In the genomic region with DNA sequence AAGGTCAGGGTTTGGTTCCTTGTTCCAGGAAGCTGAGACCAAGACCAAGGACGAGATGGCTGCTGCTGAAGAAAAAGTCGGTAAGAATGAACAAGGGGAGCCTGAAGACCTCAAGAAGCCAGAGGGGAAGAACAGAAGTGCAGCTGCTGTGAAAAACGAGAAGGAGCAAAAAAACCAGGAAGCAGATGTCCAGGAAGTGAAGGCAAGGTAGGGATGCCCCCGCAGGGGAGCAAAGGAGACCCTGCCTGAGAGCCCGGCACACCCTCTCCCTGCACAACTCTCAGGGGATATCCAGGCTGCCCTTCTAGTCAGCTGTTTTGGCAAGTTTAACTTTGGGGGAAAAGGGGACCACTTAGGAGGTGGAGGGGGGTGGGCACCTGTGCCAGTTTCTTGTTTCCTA, we compare ENCODE assay signal across 22 cellular contexts. TPM values are rescaled to one million over a fixed set of nuclear protein-coding genes. Genes with fewer than 3 reads are reported as not detected.
DNase-seq lines count a peak whose midpoint lies in the region; ATAC-seq, FAIRE-seq and TF ChIP-seq lines count a peak whose summit lies in the region.
"Had no signal": no experiment of that assay in that cellular context is flagged by ENCODE, and none has a peak within 500 bp of the region (broad histone marks: within the 10 kb centered on the region; RNA-seq: fewer than 3 reads in every experiment).

No MANE protein-coding gene starts in this region.

- intact Hi-C loops in naive thymus-derived CD4-positive, alpha-beta T cell (cut with micrococcal nuclease): no loop called here
- intact Hi-C loops in Calu3 (cut with micrococcal nuclease; ENCODE audit: unreplicated experiment): no loop called here

- peaks cover 57% of the 10 kb centered on the region for H3K36me3 Mint-ChIP-seq in T-helper 1 cell treated with Interleukin-12 subunit alpha and Interleukin-12 subunit beta and Interleukin-4 antibody, amounts not matched to agents 30 μg/mL and 1 μg/mL, for 36 hours (ENCODE audit: low read depth)
- H3K36me3 Mint-ChIP-seq in activated CD4-positive, alpha-beta memory T cell treated with anti-CD3 and anti-CD28 coated beads, Interleukin-2, amount 10 ng/mL, durations not matched to agents 7 days and 5 days (ENCODE audit: low read depth): peaks cover 84% of the 10 kb centered on the region
- H3K36me3 Mint-ChIP-seq in naive thymus-derived CD4-positive, alpha-beta T cell: peaks cover 4 to 39% (median 25%) of the 10 kb centered on the region in 5 donors
- H3K36me3 Mint-ChIP-seq in Calu3 (ENCODE audit: insufficient read depth, unreplicated experiment): peaks cover 67% of the 10 kb centered on the region

- TF ChIP-seq POLR2A in GM12891 (IDR thresholded peaks at IDR 0.05; ENCODE audit: low read depth, low read length): no peak

- no peaks in the 10 kb centered on the region for H3K27me3 Mint-ChIP-seq in T-helper 1 cell treated with Interleukin-12 subunit alpha and Interleukin-12 subunit beta and Interleukin-4 antibody, amounts not matched to agents 30 μg/mL and 1 μg/mL, for 36 hours (ENCODE audit: low read depth)
- no peaks in the 10 kb centered on the region for H3K27me3 Mint-ChIP-seq in activated CD4-positive, alpha-beta memory T cell treated with anti-CD3 and anti-CD28 coated beads, Interleukin-2, amount 10 ng/mL, durations not matched to agents 7 days and 5 days
- H3K27me3 Mint-ChIP-seq in naive thymus-derived CD4-positive, alpha-beta T cell: no peaks in the 10 kb centered on the region
- H3K27me3 Mint-ChIP-seq in Calu3 (ENCODE audit: unreplicated experiment): no peaks in the 10 kb centered on the region
- H3K27me3 Mint-ChIP-seq: activated B cell treated with CpG ODN at 0.5 μM for 24 hours had no signal

- POLR2A ChIA-PET in activated CD4-positive, alpha-beta memory T cell treated with anti-CD3 and anti-CD28 coated beads, Interleukin-2, amount 10 ng/mL, durations not matched to agents 7 days and 5 days (lab: Charles Lee): interaction anchor here (0.6 kb wide), 1 partner anchor 10 kb away, joined by 3 read pairs; no protein-coding TSS in a partner anchor
- POLR2A ChIA-PET in naive thymus-derived CD4-positive, alpha-beta T cell (lab: Charles Lee): interaction anchor here (1.3 kb wide), 1 partner anchor 144 kb away, joined by 3 read pairs; no protein-coding TSS in a partner anchor

- H3K9me3 Mint-ChIP-seq in T-helper 1 cell treated with Interleukin-12 subunit alpha and Interleukin-12 subunit beta and Interleukin-4 antibody, amounts not matched to agents 30 μg/mL and 1 μg/mL, for 36 hours: no peaks in the 10 kb centered on the region
- no peaks in the 10 kb centered on the region for H3K9me3 Mint-ChIP-seq in activated CD4-positive, alpha-beta memory T cell treated with anti-CD3 and anti-CD28 coated beads, Interleukin-2, amount 10 ng/mL, durations not matched to agents 7 days and 5 days
- no peaks in the 10 kb centered on the region for H3K9me3 Mint-ChIP-seq in naive thymus-derived CD4-positive, alpha-beta T cell
- no peaks in the 10 kb centered on the region for H3K9me3 Mint-ChIP-seq in Calu3 (ENCODE audit: low read depth, unreplicated experiment)
- H3K9me3 Mint-ChIP-seq: activated B cell treated with CpG ODN at 0.5 μM for 24 hours; CD8-positive, alpha-beta T cell; neural crest cell had no signal

- H3K4me3 ChIP-seq in naive thymus-derived CD4-positive, alpha-beta T cell (ENCODE audit: low read length): no peak overlapping the region
- H3K4me3 ChIP-seq: K562 had no signal

- no peak for DNase-seq in T-helper 1 cell
- peak; percentile 3 for DNase-seq in GF-D8 (lab: John Stamatoyannopoulos, UW)
- DNase-seq in activated CD4-positive, alpha-beta memory T cell treated with anti-CD3 and anti-CD28 coated beads, Interleukin-2, amount 10 ng/mL, durations not matched to agents 7 days and 5 days: no peak
- no peak for DNase-seq in naive thymus-derived CD4-positive, alpha-beta T cell
- no peak for DNase-seq in GM12891 (ENCODE audit: insufficient read length, low spot score)
- DNase-seq in SK-N-DZ (ENCODE audit: low spot score): no peak
- DNase-seq in Calu3: no peak
- DNase-seq: 8988T; activated B cell treated with CpG ODN at 0.5 μM for 24 hours; caudate nucleus; CD8-positive, alpha-beta T cell; DMS79; HCEC 1CT; islet precursor cell; mesendoderm; RPMI8226; stimulated activated CD4-positive, alpha-beta T cell treated with anti-CD3 and anti-CD28 coated beads, Interleukin-12 subunit alpha, Interleukin-12 subunit beta, amount 100 ng/mL, for 4 hours; SW 1271; trophoblast cell had no signal

- H3K4me1 Mint-ChIP-seq in T-helper 1 cell treated with Interleukin-12 subunit alpha and Interleukin-12 subunit beta and Interleukin-4 antibody, amounts not matched to agents 30 μg/mL and 1 μg/mL, for 36 hours (ENCODE audit: low read depth): peaks cover 29% of the 10 kb centered on the region
- H3K4me1 Mint-ChIP-seq in activated CD4-positive, alpha-beta memory T cell treated with anti-CD3 and anti-CD28 coated beads, Interleukin-2, amount 10 ng/mL, durations not matched to agents 7 days and 5 days: peaks cover 42% of the 10 kb centered on the region
- peaks cover 0 to 20% (median 8%) of the 10 kb centered on the region in 7 donors for H3K4me1 Mint-ChIP-seq in naive thymus-derived CD4-positive, alpha-beta T cell
- no peaks in the 10 kb centered on the region for H3K4me1 Mint-ChIP-seq in Calu3 (ENCODE audit: low read depth, unreplicated experiment)
- H3K4me1 Mint-ChIP-seq: activated B cell treated with CpG ODN at 0.5 μM for 24 hours had no signal

- CTCF ChIA-PET in activated CD4-positive, alpha-beta memory T cell treated with anti-CD3 and anti-CD28 coated beads, Interleukin-2, amount 10 ng/mL, durations not matched to agents 7 days and 5 days (lab: Charles Lee): interaction anchor here (0.7 kb wide), 1 partner anchor 87 kb away, joined by 3 read pairs; no protein-coding TSS in a partner anchor
- CTCF ChIA-PET in naive thymus-derived CD4-positive, alpha-beta T cell (lab: Charles Lee): interaction anchor here (0.6 kb wide), 1 partner anchor 636 kb away, joined by 4 read pairs; no protein-coding TSS in a partner anchor
- CTCF ChIA-PET in Calu3 (lab: Charles Lee): no interaction called here

- H3K9me3 ChIP-seq in naive thymus-derived CD4-positive, alpha-beta T cell (ENCODE audit: control insufficient read depth in 2 of 3, low read length in 3 of 3): no peaks in the 10 kb centered on the region

- no peaks in the 10 kb centered on the region for H3K4me1 ChIP-seq in naive thymus-derived CD4-positive, alpha-beta T cell (ENCODE audit: control insufficient read depth in 2 of 2, insufficient read depth in 2 of 2, low read length in 2 of 2)

- no peak overlapping the region for H3K4me3 Mint-ChIP-seq in T-helper 1 cell treated with Interleukin-12 subunit alpha and Interleukin-12 subunit beta and Interleukin-4 antibody, amounts not matched to agents 30 μg/mL and 1 μg/mL, for 36 hours
- peak overlapping the region; percentile 7 for H3K4me3 Mint-ChIP-seq in activated CD4-positive, alpha-beta memory T cell treated with anti-CD3 and anti-CD28 coated beads, Interleukin-2, amount 10 ng/mL, durations not matched to agents 7 days and 5 days
- no peak overlapping the region for H3K4me3 Mint-ChIP-seq in naive thymus-derived CD4-positive, alpha-beta T cell
- H3K4me3 Mint-ChIP-seq in Calu3 (ENCODE audit: low read depth, unreplicated experiment): no peak overlapping the region
- H3K4me3 Mint-ChIP-seq: activated B cell treated with CpG ODN at 0.5 μM for 24 hours; CD8-positive, alpha-beta T cell; neural crest cell had no signal

- peak overlapping the region; percentile 79 for H3K27ac Mint-ChIP-seq in T-helper 1 cell treated with Interleukin-12 subunit alpha and Interleukin-12 subunit beta and Interleukin-4 antibody, amounts not matched to agents 30 μg/mL and 1 μg/mL, for 36 hours
- H3K27ac Mint-ChIP-seq in activated CD4-positive, alpha-beta memory T cell treated with anti-CD3 and anti-CD28 coated beads, Interleukin-2, amount 10 ng/mL, durations not matched to agents 7 days and 5 days: peak overlapping the region; percentile 61
- H3K27ac Mint-ChIP-seq in naive thymus-derived CD4-positive, alpha-beta T cell: peak overlapping the region in 5 of 9 donors; percentile 30 to 72 (median 64)
- H3K27ac Mint-ChIP-seq in Calu3 (ENCODE audit: unreplicated experiment): no peak overlapping the region
- H3K27ac Mint-ChIP-seq: activated B cell treated with CpG ODN at 0.5 μM for 24 hours had no signal

- no peak for FAIRE-seq in GM12891 (lab: Jason Lieb, UNC)
- FAIRE-seq: K562 had no signal

- peaks cover 23 to 93% (median 41%) of the 10 kb centered on the region in 3 experiments for H3K36me3 ChIP-seq in naive thymus-derived CD4-positive, alpha-beta T cell (ENCODE audit: control insufficient read depth in 2 of 3, insufficient read depth in 3 of 3, low read length in 3 of 3)

- no TSS peak for BruUV-seq in Calu3 (replicated peaks; lab: Mats Ljungman, UMichigan)

- no peak for ATAC-seq in naive thymus-derived CD4-positive, alpha-beta T cell
- ATAC-seq: CD8-positive, alpha-beta T cell; K562 had no signal

- no peak for TF ChIP-seq CTCF in Calu3 (IDR thresholded peaks at IDR 0.05; ENCODE audit: unreplicated experiment)

- H3K27me3 ChIP-seq in naive thymus-derived CD4-positive, alpha-beta T cell (ENCODE audit: control insufficient read depth in 2 of 2, insufficient read depth in 2 of 2, low read length in 2 of 2): no peaks in the 10 kb centered on the region

- no peak overlapping the region for H3K27ac ChIP-seq in naive thymus-derived CD4-positive, alpha-beta T cell (ENCODE audit: low read depth, low read length)

TF ChIP-seq in GM12891, 5 proteins besides CTCF, POLR2A, EP300 and RAD21:
- TF ChIP-seq POLR2AphosphoS5 (IDR thresholded peaks at IDR 0.05; ENCODE audit: low read depth, low read length): no peak
- no peak for TF ChIP-seq PAX5 (IDR thresholded peaks at IDR 0.05; ENCODE audit: insufficient read depth, low read length, severe bottlenecking)
- no peak for TF ChIP-seq POU2F2 (IDR thresholded peaks at IDR 0.05; ENCODE audit: low read depth, low read length)
- TF ChIP-seq SPI1 (IDR thresholded peaks at IDR 0.05; ENCODE audit: low read depth, low read length): no peak
- TF ChIP-seq TAF1 (IDR thresholded peaks at IDR 0.05; ENCODE audit: low read depth, low read length): no peak

RNA-seq across cellular contexts. Expression of gene RNF213, which starts 29.0 kb away (rescaled TPM):
- 100 to 1,000 TPM; 787 to 849 TPM for total RNA-seq in activated CD4-positive, alpha-beta memory T cell treated with anti-CD3 and anti-CD28 coated beads, Interleukin-2, amount 10 ng/mL, durations not matched to agents 7 days and 5 days
- total RNA-seq in naive thymus-derived CD4-positive, alpha-beta T cell: 100 to 1,000 TPM; 317 to 775 (median 426) TPM
- 10 to 100 TPM; 33.3 to 49.6 TPM for polyA plus RNA-seq in naive thymus-derived CD4-positive, alpha-beta T cell
- polyA plus RNA-seq in GM12891 (2012; ENCODE audit: low read depth, missing spikeins): 55.7 TPM
- 12.7 and 12.9 TPM in 2 replicates for polyA plus RNA-seq in SK-N-DZ (2014; cell fraction: cytosol; rRNA removed)
- polyA plus RNA-seq in SK-N-DZ (2014; cell fraction: nucleus; rRNA removed): 35.2 and 53.9 TPM in 2 replicates
- total RNA-seq in Calu3 (2022): 221 and 369 TPM in 2 replicates
